1 cellular context compared by ENCODE assay signal in genomic region chr5:142324871-142325676, GRCh38.
TF ChIP-seq lines count a peak whose summit lies in the region.

TSS of gene SPRY4 (minus strand) at chr5:142325021. CDS start at chr5:142315108, 9,913 bp downstream.

TF ChIP-seq in HepG2, 621 proteins besides CTCF, POLR2A, EP300 and RAD21 (continued from another document and continues in another):
- TF ChIP-seq MNT (IDR thresholded peaks at IDR 0.05) (peak; percentile 34; the same call in 1 of the 2 replicates), ZNF343 (CRISPR knock-in tag; IDR thresholded peaks at IDR 0.05) (no peak), TOPORS (CRISPR knock-in tag; IDR thresholded peaks at IDR 0.05) (no peak), KDM6A (CRISPR knock-in tag; IDR thresholded peaks at IDR 0.05; ENCODE audit: low read depth) (no peak), E2F1 (CRISPR knock-in tag; IDR thresholded peaks at IDR 0.05) (peak; percentile 36; the same call in 1 of the 2 replicates), POLR2AphosphoS2 (IDR thresholded peaks at IDR 0.05; ENCODE audit: low read depth, low read length) (no peak), SKI (IDR thresholded peaks at IDR 0.05; ENCODE audit: partially characterized antibody) (no peak), ZFAT (CRISPR knock-in tag; conservative IDR thresholded peaks at IDR 0.05) (no peak), ZBTB7B (CRISPR knock-in tag; IDR thresholded peaks at IDR 0.05) (no peak; the same call in none of the 2 replicates), ZNF687 (CRISPR knock-in tag; IDR thresholded peaks at IDR 0.05) (peak; percentile 58; the same call in 1 of the 2 replicates), ZNF672 (CRISPR knock-in tag; IDR thresholded peaks at IDR 0.05) (no peak), SMARCE1 (IDR thresholded peaks at IDR 0.05; ENCODE audit: borderline replicate concordance) (no peak), RBM39 (IDR thresholded peaks at IDR 0.05; ENCODE audit: low read depth, low read length, poor library complexity, severe bottlenecking) (peak; percentile 7), PAF1 (CRISPR knock-in tag; IDR thresholded peaks at IDR 0.05) (no peak), ZBTB26 (CRISPR knock-in tag; IDR thresholded peaks at IDR 0.05; ENCODE audit: borderline replicate concordance) (no peak), TCF7L2 (IDR thresholded peaks at IDR 0.05; ENCODE audit: low read depth, low read length) (no peak), ZNF570 (CRISPR knock-in tag; IDR thresholded peaks at IDR 0.05; ENCODE audit: borderline replicate concordance) (no peak), ATF1 (CRISPR knock-in tag; IDR thresholded peaks at IDR 0.05) (no peak), KDM5A (IDR thresholded peaks at IDR 0.05; ENCODE audit: borderline replicate concordance, low read length) (no peak), ZNF503 (CRISPR knock-in tag; IDR thresholded peaks at IDR 0.05) (no peak), ZBTB38 (CRISPR knock-in tag; IDR thresholded peaks at IDR 0.05) (peak; percentile 52; the same call in 1 of the 2 replicates), TRAFD1 (CRISPR knock-in tag; IDR thresholded peaks at IDR 0.05; ENCODE audit: borderline replicate concordance) (peak; percentile 32; the same call in 1 of the 2 replicates), MEF2D (CRISPR knock-in tag; IDR thresholded peaks at IDR 0.05) (0 out of 2 replicates have a peak, but pooled peaks have one; percentile 0), ARID5B (CRISPR knock-in tag; IDR thresholded peaks at IDR 0.05) (peak; percentile 22; the same call in 1 of the 2 replicates), ZNF652 (CRISPR knock-in tag; IDR thresholded peaks at IDR 0.05; ENCODE audit: borderline replicate concordance, low read depth) (peak; percentile 97), ZNF451 (CRISPR knock-in tag; IDR thresholded peaks at IDR 0.05) (no peak), GATAD2A (CRISPR knock-in tag; IDR thresholded peaks at IDR 0.05) (peak; percentile 58), SNAPC4 (CRISPR knock-in tag; IDR thresholded peaks at IDR 0.05) (no peak), ZNF816 (CRISPR knock-in tag; IDR thresholded peaks at IDR 0.05; ENCODE audit: borderline replicate concordance) (no peak; the same call in 1 of the 2 replicates), ZC3H13 (CRISPR knock-in tag; IDR thresholded peaks at IDR 0.05) (peak; percentile 73), SNRNP70 (IDR thresholded peaks at IDR 0.05; ENCODE audit: low read depth, low read length) (no peak), NFRKB (IDR thresholded peaks at IDR 0.05) (no peak), GPBP1L1 (CRISPR knock-in tag; IDR thresholded peaks at IDR 0.05) (no peak), ARNT2 (CRISPR knock-in tag; IDR thresholded peaks at IDR 0.05; ENCODE audit: low read depth) (0 out of 2 replicates have a peak, but pooled peaks have one; percentile 19), TCF7 (IDR thresholded peaks at IDR 0.05; ENCODE audit: low read depth) (no peak), FIP1L1 (IDR thresholded peaks at IDR 0.05; ENCODE audit: borderline replicate concordance, insufficient read depth, low read depth, low read length) (no peak), HHEX (CRISPR knock-in tag; IDR thresholded peaks at IDR 0.05) (no peak)
